Comparison of ENCODE assay signal across 13 cellular contexts in the genomic region with DNA sequence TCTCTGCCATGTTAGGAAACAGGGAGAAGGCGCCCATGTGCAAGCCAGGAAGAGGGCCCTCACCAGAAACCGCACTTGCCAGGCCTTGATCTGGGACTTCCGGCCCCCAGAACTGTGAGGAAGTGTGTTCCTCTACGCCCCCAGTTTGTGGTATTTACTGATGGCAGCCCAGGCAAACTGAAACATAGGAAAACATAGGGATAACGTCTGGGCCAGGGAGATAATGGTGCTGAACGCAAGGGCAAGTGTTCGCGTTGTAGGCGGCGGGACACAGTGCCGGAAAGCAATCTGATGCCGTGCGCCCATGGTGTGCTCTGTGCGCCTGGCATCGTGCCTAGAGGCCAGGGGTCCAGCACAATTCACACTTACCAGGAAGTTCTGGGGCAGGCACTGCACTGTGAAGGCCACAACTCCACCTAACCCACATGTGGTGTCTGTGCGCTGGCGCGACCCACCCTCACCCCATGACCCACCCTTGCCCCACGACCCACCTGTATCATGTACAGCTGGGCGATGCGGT. TPM values are rescaled to one million over a fixed set of nuclear protein-coding genes. Genes with fewer than 3 reads are reported as not detected.
DNase-seq lines count a peak whose midpoint lies in the region; ATAC-seq and TF ChIP-seq lines count a peak whose summit lies in the region.
"Had no signal": no experiment of that assay in that cellular context is flagged by ENCODE, and none has a peak within 500 bp of the region (broad histone marks: within the 10 kb centered on the region; RNA-seq: fewer than 3 reads in every experiment).

No MANE protein-coding gene starts in this region.

- H3K4me3 Mint-ChIP-seq in activated naive CD4-positive, alpha-beta T cell treated with anti-CD3 and anti-CD28 coated beads for 36 hours, result peak overlapping the region; percentile 17
- H3K4me3 Mint-ChIP-seq in endothelial cell (ENCODE audit: unreplicated experiment), result peak overlapping the region; percentile 5
- H3K4me3 Mint-ChIP-seq in stimulated activated naive CD8-positive, alpha-beta T cell treated with anti-CD3 and anti-CD28 coated beads, Interleukin-15, Interleukin-2, amounts not matched to agents 100 ng/mL and 50 ng/mL, for 24 hours, result peak overlapping the region; percentile 47
- no peak overlapping the region for H3K4me3 Mint-ChIP-seq in progenitor cell of endocrine pancreas (ENCODE audit: low read depth)
- H3K4me3 Mint-ChIP-seq: brain, GM23338 had no signal

- TF ChIP-seq POLR2A in body of pancreas (IDR thresholded peaks at IDR 0.05), result no peak

- H3K27me3 ChIP-seq in PC-3 (ENCODE audit: low read length), result no peaks in the 10 kb centered on the region
- no peaks in the 10 kb centered on the region for H3K27me3 ChIP-seq in body of pancreas
- H3K27me3 ChIP-seq: MG63 had no signal

- POLR2A ChIA-PET in PC-3 (lab: Charles Lee; ENCODE audit: unreplicated experiment), result no interaction called here

- intact Hi-C loops in activated naive CD4-positive, alpha-beta T cell treated with anti-CD3 and anti-CD28 coated beads for 36 hours (cut with micrococcal nuclease), result no loop called here
- intact Hi-C loops in PC-3 (cut with micrococcal nuclease), result no loop called here
- intact Hi-C loops in body of pancreas (cut with DNase I), result no loop called here

- no peaks in the 10 kb centered on the region for H3K9me3 Mint-ChIP-seq in activated naive CD4-positive, alpha-beta T cell treated with anti-CD3 and anti-CD28 coated beads for 36 hours
- H3K9me3 Mint-ChIP-seq in endothelial cell (ENCODE audit: unreplicated experiment), result no peaks in the 10 kb centered on the region
- H3K9me3 Mint-ChIP-seq in stimulated activated naive CD8-positive, alpha-beta T cell treated with anti-CD3 and anti-CD28 coated beads, Interleukin-15, Interleukin-2, amounts not matched to agents 100 ng/mL and 50 ng/mL, for 24 hours, result no peaks in the 10 kb centered on the region
- no peaks in the 10 kb centered on the region for H3K9me3 Mint-ChIP-seq in progenitor cell of endocrine pancreas (ENCODE audit: low read depth)
- H3K9me3 Mint-ChIP-seq: brain, GM23338 had no signal

- no peaks in the 10 kb centered on the region for H3K79me2 ChIP-seq in PC-3 (ENCODE audit: low read length)

- no peaks in the 10 kb centered on the region for H3F3A ChIP-seq in PC-3 (ENCODE audit: low read length, unreplicated experiment)

- TF ChIP-seq CTCF in PC-3 (conservative IDR thresholded peaks at IDR 0.05; ENCODE audit: low read depth, low read length), result no peak
- TF ChIP-seq CTCF in endothelial cell (IDR thresholded peaks at IDR 0.05; ENCODE audit: unreplicated experiment), result no peak
- TF ChIP-seq CTCF in body of pancreas (IDR thresholded peaks at IDR 0.05), result no peak
- no peak for TF ChIP-seq CTCF in progenitor cell of endocrine pancreas (IDR thresholded peaks at IDR 0.05; ENCODE audit: unreplicated experiment)

- H3K4me1 ChIP-seq in PC-3 (ENCODE audit: insufficient read depth, low read length) (peaks cover 21% of the 10 kb centered on the region), body of pancreas (no peaks in the 10 kb centered on the region)

- WGBS in body of pancreas, 2 donors, result 57 to 85% methylated on average over 16 to 21 of the region's 21 CpGs

- H3K36me3 ChIP-seq in PC-3 (ENCODE audit: low read depth, low read length) (no peaks in the 10 kb centered on the region), body of pancreas (replicated peaks in 1 of 2; ENCODE audit: insufficient read depth in 1 of 2, low read depth in 2 of 2) (no peaks in the 10 kb centered on the region)
- H3K36me3 ChIP-seq: MG63 had no signal

- CTCF ChIA-PET in activated naive CD4-positive, alpha-beta T cell treated with anti-CD3 and anti-CD28 coated beads for 36 hours (lab: Charles Lee), result interaction anchor here (3.1 kb wide), 1 partner anchor 9 kb away, joined by 13 read pairs; no protein-coding TSS in a partner anchor
- CTCF ChIA-PET in PC-3 (lab: Charles Lee), result interaction anchor here (1.1 kb wide), 1 partner anchor 204 kb away, joined by 3 read pairs; no protein-coding TSS in a partner anchor

- peak overlapping the region; percentile 38 for H3K4me2 ChIP-seq in PC-3 (ENCODE audit: low read length)
- H3K4me2 ChIP-seq: GM23338 had no signal

- no TSS peak for BruUV-seq in PC-3 (replicated peaks; lab: Mats Ljungman, UMichigan)

- peaks cover 25% of the 10 kb centered on the region for H3K4me1 Mint-ChIP-seq in activated naive CD4-positive, alpha-beta T cell treated with anti-CD3 and anti-CD28 coated beads for 36 hours (ENCODE audit: low read depth)
- H3K4me1 Mint-ChIP-seq in endothelial cell (ENCODE audit: unreplicated experiment) (no peaks in the 10 kb centered on the region), progenitor cell of endocrine pancreas (ENCODE audit: low read depth) (no peaks in the 10 kb centered on the region)
- H3K4me1 Mint-ChIP-seq in stimulated activated naive CD8-positive, alpha-beta T cell treated with anti-CD3 and anti-CD28 coated beads, Interleukin-15, Interleukin-2, amounts not matched to agents 100 ng/mL and 50 ng/mL, for 24 hours (ENCODE audit: low read depth), result peaks cover 23% of the 10 kb centered on the region
- H3K4me1 Mint-ChIP-seq: brain, GM23338 had no signal

- no peaks in the 10 kb centered on the region for H3K27me3 Mint-ChIP-seq in activated naive CD4-positive, alpha-beta T cell treated with anti-CD3 and anti-CD28 coated beads for 36 hours (ENCODE audit: low read depth)
- peaks cover 5% of the 10 kb centered on the region for H3K27me3 Mint-ChIP-seq in endothelial cell (ENCODE audit: unreplicated experiment)
- no peaks in the 10 kb centered on the region for H3K27me3 Mint-ChIP-seq in stimulated activated naive CD8-positive, alpha-beta T cell treated with anti-CD3 and anti-CD28 coated beads, Interleukin-15, Interleukin-2, amounts not matched to agents 100 ng/mL and 50 ng/mL, for 24 hours
- H3K27me3 Mint-ChIP-seq in progenitor cell of endocrine pancreas, result peaks cover 3% of the 10 kb centered on the region
- H3K27me3 Mint-ChIP-seq: brain had no signal

- peak overlapping the region; percentile 28; the same call in 1 of the 2 replicates for H3K9ac ChIP-seq in PC-3 (ENCODE audit: low read length)

- no peak overlapping the region for H2AFZ ChIP-seq in PC-3 (ENCODE audit: low read length)
- H2AFZ ChIP-seq: GM23338 had no signal

- H3K36me3 Mint-ChIP-seq in activated naive CD4-positive, alpha-beta T cell treated with anti-CD3 and anti-CD28 coated beads for 36 hours (ENCODE audit: low read depth), result peaks cover 5% of the 10 kb centered on the region
- H3K36me3 Mint-ChIP-seq in endothelial cell (ENCODE audit: low read depth, unreplicated experiment) (peaks cover 14% of the 10 kb centered on the region), progenitor cell of endocrine pancreas (ENCODE audit: insufficient read depth) (no peaks in the 10 kb centered on the region)
- H3K36me3 Mint-ChIP-seq in stimulated activated naive CD8-positive, alpha-beta T cell treated with anti-CD3 and anti-CD28 coated beads, Interleukin-15, Interleukin-2, amounts not matched to agents 100 ng/mL and 50 ng/mL, for 24 hours (ENCODE audit: low read depth), result peaks cover 6% of the 10 kb centered on the region
- H3K36me3 Mint-ChIP-seq: brain had no signal

- H3K4me3 ChIP-seq in PC-3 (ENCODE audit: low read length), result no peak overlapping the region
- no peak overlapping the region for H3K4me3 ChIP-seq in body of pancreas
- H3K4me3 ChIP-seq: GM23338, MG63 had no signal

- no peaks in the 10 kb centered on the region for H3K9me3 ChIP-seq in PC-3 (ENCODE audit: low read length)
- no peaks in the 10 kb centered on the region for H3K9me3 ChIP-seq in body of pancreas
- H3K9me3 ChIP-seq: MG63 had no signal

- no peaks in the 10 kb centered on the region for H4K20me1 ChIP-seq in PC-3 (ENCODE audit: low read length)

- ATAC-seq in PC-3, result no peak
- ATAC-seq in body of pancreas, result no peak
- no peak for ATAC-seq in GM19452 (IDR thresholded peaks at IDR 0.05; ENCODE audit: unreplicated experiment)
- ATAC-seq: GM23338 had no signal

- DNase-seq in activated naive CD4-positive, alpha-beta T cell treated with anti-CD3 and anti-CD28 coated beads for 36 hours, result peak; percentile 37
- DNase-seq in activated naive CD4-positive, alpha-beta T cell treated with Interleukin-2 at 50 U/mL for 16 hours, result no peak
- DNase-seq in PC-3, result no peak
- DNase-seq in endothelial cell (ENCODE audit: low spot score), result no peak
- no peak for DNase-seq in body of pancreas
- no peak for DNase-seq in progenitor cell of endocrine pancreas (ENCODE audit: low spot score, unreplicated experiment)
- DNase-seq: MG63; occipital lobe; stimulated activated CD8-positive, alpha-beta memory T cell treated with anti-CD3 and anti-CD28 coated beads, Interleukin-4, amount 100 ng/mL, for 48 hours had no signal

- no peaks in the 10 kb centered on the region for H3K9me2 ChIP-seq in PC-3 (replicated peaks; ENCODE audit: low read length)

- peak overlapping the region; percentile 89 for H3K27ac ChIP-seq in PC-3 (ENCODE audit: low read length)
- H3K27ac ChIP-seq in body of pancreas, result no peak overlapping the region

- H3K27ac Mint-ChIP-seq in activated naive CD4-positive, alpha-beta T cell treated with anti-CD3 and anti-CD28 coated beads for 36 hours, result peak overlapping the region; percentile 74
- H3K27ac Mint-ChIP-seq in endothelial cell (ENCODE audit: unreplicated experiment) (no peak overlapping the region), progenitor cell of endocrine pancreas (no peak overlapping the region)
- peak overlapping the region; percentile 91 for H3K27ac Mint-ChIP-seq in stimulated activated naive CD8-positive, alpha-beta T cell treated with anti-CD3 and anti-CD28 coated beads, Interleukin-15, Interleukin-2, amounts not matched to agents 100 ng/mL and 50 ng/mL, for 24 hours
- H3K27ac Mint-ChIP-seq: GM23338 had no signal

RNA-seq across cellular contexts. Expression of a gene that starts 53.6 kb away (rescaled TPM):
- 100 to 1,000 TPM; 159 to 177 TPM for total RNA-seq in activated naive CD4-positive, alpha-beta T cell treated with anti-CD3 and anti-CD28 coated beads for 36 hours
- total RNA-seq in PC-3 (2014; rRNA removed) (363 and 486 TPM in 2 replicates), endothelial cell (ENCODE audit: unreplicated experiment) (151 TPM), body of pancreas (100 to 1,000 TPM; 215 to 237 TPM), progenitor cell of endocrine pancreas (122 and 127 TPM in 2 replicates)

RNA-seq across cellular contexts. Expression of a gene that starts 59.0 kb away (rescaled TPM):
- total RNA-seq in activated naive CD4-positive, alpha-beta T cell treated with anti-CD3 and anti-CD28 coated beads for 36 hours, result 10 to 100 TPM; 26.8 to 27.7 TPM
- 33.3 and 35.6 TPM in 2 replicates for total RNA-seq in PC-3 (2014; rRNA removed)
- total RNA-seq in endothelial cell (ENCODE audit: unreplicated experiment), result 10.4 TPM
- total RNA-seq in body of pancreas, result 10 to 100 TPM in 1 of 2 donors, 1 to 10 TPM in 1; 8.6 to 25.4 TPM
- 16.1 and 16.8 TPM in 2 replicates for total RNA-seq in progenitor cell of endocrine pancreas

Comparison
In these comparisons a context has a peak if more than half of its experiments do, and no peak if none do; other contexts are left out.
1. H3K27ac Mint-ChIP-seq: peak in activated naive CD4-positive, alpha-beta T cell treated with anti-CD3 and anti-CD28 coated beads for 36 hours (single experiment) and stimulated activated naive CD8-positive, alpha-beta T cell treated with anti-CD3 and anti-CD28 coated beads, Interleukin-15, Interleukin-2, amounts not matched to agents 100 ng/mL and 50 ng/mL, for 24 hours (single experiment); none in endothelial cell (single experiment) and progenitor cell of endocrine pancreas (single experiment).